8 cellular contexts compared by ENCODE assay signal in the genomic region with DNA sequence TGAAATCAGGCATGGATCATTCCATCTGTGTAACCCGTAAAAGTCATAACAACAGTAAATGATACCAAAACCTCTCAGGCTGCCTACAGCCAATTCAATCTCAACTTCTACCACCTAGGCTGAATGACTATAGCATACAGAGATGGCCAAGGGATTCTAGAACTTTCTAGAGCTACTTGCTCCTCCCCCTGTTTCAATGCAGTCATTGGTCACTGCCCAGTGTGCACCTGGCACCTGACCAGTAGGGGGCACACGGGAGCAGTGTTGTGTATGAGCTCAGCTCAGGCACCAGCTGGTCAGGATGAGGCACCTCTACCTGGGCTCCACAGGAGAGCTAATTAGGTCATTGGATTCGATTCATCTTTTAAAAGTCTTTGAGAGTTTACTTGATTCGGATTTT.
DNase-seq lines count a peak whose midpoint lies in the region; ATAC-seq, FAIRE-seq and TF ChIP-seq lines count a peak whose summit lies in the region.

No MANE protein-coding gene starts in this region.

- DNase-seq in CD4-positive, CD25-positive, alpha-beta regulatory T cell, result peak in 2 of 3 donors; percentile 10 to 52
- DNase-seq in SW480 (ENCODE audit: low spot score) (peak; percentile 37), bronchial epithelial cell (ENCODE audit: low read depth) (peak; percentile 70), neural crest cell (ENCODE audit: low read depth, low spot score) (no peak), NCI-H2227 treated with DMSO at 0.1 percent for 48 hours (lab: John Stamatoyannopoulos, UW) (no peak)

- H3K27ac ChIP-seq in CD4-positive, CD25-positive, alpha-beta regulatory T cell (ENCODE audit: insufficient read depth, low read length, poor library complexity, severe bottlenecking), result no peak overlapping the region

- H3K36me3 ChIP-seq in CD4-positive, CD25-positive, alpha-beta regulatory T cell (ENCODE audit: control insufficient read depth, insufficient read depth, low read length), result no peaks in the 10 kb centered on the region
- no peaks in the 10 kb centered on the region for H3K36me3 ChIP-seq in bronchial epithelial cell (ENCODE audit: control insufficient read depth, insufficient read depth, low read length)

- TF ChIP-seq CTCF in bronchial epithelial cell (IDR thresholded peaks at IDR 0.05; ENCODE audit: insufficient read depth, low read length, severe bottlenecking) (peak; percentile 87), neural crest cell (conservative IDR thresholded peaks at IDR 0.05) (peak; percentile 69)

- no peaks in the 10 kb centered on the region for H3K36me3 Mint-ChIP-seq in CD4-positive, CD25-positive, alpha-beta regulatory T cell
- H3K36me3 Mint-ChIP-seq in neural crest cell (ENCODE audit: low read depth), result peaks cover 2% of the 10 kb centered on the region

- H3K4me1 ChIP-seq in CD4-positive, CD25-positive, alpha-beta regulatory T cell (ENCODE audit: control insufficient read depth, insufficient read depth, low read length, poor library complexity, severe bottlenecking), result no peaks in the 10 kb centered on the region

- H3K9me3 ChIP-seq in CD4-positive, CD25-positive, alpha-beta regulatory T cell (ENCODE audit: control insufficient read depth in 2 of 2, low read length in 2 of 2), result no peaks in the 10 kb centered on the region

- peaks cover 0 to 10% (median 4%) of the 10 kb centered on the region in 4 donors for H3K4me1 Mint-ChIP-seq in CD4-positive, CD25-positive, alpha-beta regulatory T cell
- H3K4me1 Mint-ChIP-seq in neural crest cell, result no peaks in the 10 kb centered on the region

- H3K4me3 ChIP-seq in CD4-positive, CD25-positive, alpha-beta regulatory T cell (ENCODE audit: low read depth, low read length), result no peak overlapping the region
- H3K4me3 ChIP-seq in bronchial epithelial cell (ENCODE audit: low read depth, low read length), result no peak overlapping the region

- no peaks in the 10 kb centered on the region for H3K27me3 Mint-ChIP-seq in CD4-positive, CD25-positive, alpha-beta regulatory T cell
- no peaks in the 10 kb centered on the region for H3K27me3 Mint-ChIP-seq in neural crest cell (ENCODE audit: low read depth)

- H3K27ac Mint-ChIP-seq in CD4-positive, CD25-positive, alpha-beta regulatory T cell, result no peak overlapping the region
- no peak overlapping the region for H3K27ac Mint-ChIP-seq in neural crest cell (ENCODE audit: unreplicated experiment)

- H3K4me3 Mint-ChIP-seq in CD4-positive, CD25-positive, alpha-beta regulatory T cell, result no peak overlapping the region
- H3K4me3 Mint-ChIP-seq in neural crest cell, result no peak overlapping the region

- H3K9me3 Mint-ChIP-seq in CD4-positive, CD25-positive, alpha-beta regulatory T cell, result no peaks in the 10 kb centered on the region
- H3K9me3 Mint-ChIP-seq in neural crest cell, result no peaks in the 10 kb centered on the region

- ATAC-seq in CD4-positive, CD25-positive, alpha-beta regulatory T cell (ENCODE audit: low read depth in 2 of 2), result peak; percentile 43 to 72
- ATAC-seq in GM18520 (IDR thresholded peaks at IDR 0.05; ENCODE audit: unreplicated experiment) (peak; percentile 55), HG03378 (IDR thresholded peaks at IDR 0.05; ENCODE audit: unreplicated experiment) (peak; percentile 56), HG02840 (IDR thresholded peaks at IDR 0.05; ENCODE audit: low FRiP score, unreplicated experiment) (no peak)

- no peaks in the 10 kb centered on the region for H3K27me3 ChIP-seq in CD4-positive, CD25-positive, alpha-beta regulatory T cell (ENCODE audit: control insufficient read depth, insufficient read depth, low read length)
- H3K27me3 ChIP-seq in bronchial epithelial cell (ENCODE audit: control insufficient read depth, insufficient read depth, low read length), result no peaks in the 10 kb centered on the region

- peak; percentile 32 for FAIRE-seq in bronchial epithelial cell (lab: Jason Lieb, UNC)

Comparison
In these comparisons a context has a peak if more than half of its experiments do, and no peak if none do; other contexts are left out.
1. DNase-seq: peak in CD4-positive, CD25-positive, alpha-beta regulatory T cell (2 of 3), SW480 (single experiment) and bronchial epithelial cell (single experiment); none in neural crest cell (single experiment) and NCI-H2227 treated with DMSO at 0.1 percent for 48 hours (single experiment).